Comparison of ENCODE assay signal across 1 cellular context in the genomic region with DNA sequence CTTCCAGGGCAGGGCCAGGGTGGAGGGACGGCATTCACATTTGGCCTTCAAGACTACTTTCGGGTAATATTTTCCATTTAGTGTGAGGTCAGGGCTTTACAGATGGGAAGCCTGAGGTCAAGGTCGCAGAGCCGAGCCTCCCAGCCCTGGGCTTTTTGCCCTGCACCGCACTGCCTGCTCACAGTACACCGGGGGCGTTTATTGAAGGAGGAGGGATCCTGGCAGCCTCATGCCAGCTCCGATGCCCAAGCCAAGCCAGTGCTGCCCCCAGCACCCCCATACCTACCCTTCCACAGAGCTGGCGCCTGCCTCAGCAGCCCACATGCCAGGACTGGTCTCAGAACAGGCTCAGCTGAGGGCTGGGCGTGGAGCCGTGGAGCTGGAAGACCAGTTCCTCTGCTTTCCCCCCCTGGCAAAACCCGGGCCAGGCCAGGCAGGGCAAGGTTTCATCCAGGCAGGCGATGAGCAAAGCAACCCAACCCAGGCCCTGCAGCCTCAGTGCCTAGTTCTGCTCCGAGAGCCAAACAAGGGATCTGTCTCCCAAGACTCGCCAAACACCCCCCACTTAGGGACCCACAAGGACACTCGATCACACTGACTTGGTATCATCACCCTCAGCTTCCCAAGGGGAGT.
A peak's percentile ranks its signal among the peaks of the same experiment; 100 is the strongest.
TF ChIP-seq lines count a peak whose summit lies in the region.

No MANE protein-coding gene starts in this region.

TF ChIP-seq in HepG2, 621 proteins besides CTCF, POLR2A, EP300 and RAD21 (continued from another document and continues in another):
- TF ChIP-seq, protein P1, sequence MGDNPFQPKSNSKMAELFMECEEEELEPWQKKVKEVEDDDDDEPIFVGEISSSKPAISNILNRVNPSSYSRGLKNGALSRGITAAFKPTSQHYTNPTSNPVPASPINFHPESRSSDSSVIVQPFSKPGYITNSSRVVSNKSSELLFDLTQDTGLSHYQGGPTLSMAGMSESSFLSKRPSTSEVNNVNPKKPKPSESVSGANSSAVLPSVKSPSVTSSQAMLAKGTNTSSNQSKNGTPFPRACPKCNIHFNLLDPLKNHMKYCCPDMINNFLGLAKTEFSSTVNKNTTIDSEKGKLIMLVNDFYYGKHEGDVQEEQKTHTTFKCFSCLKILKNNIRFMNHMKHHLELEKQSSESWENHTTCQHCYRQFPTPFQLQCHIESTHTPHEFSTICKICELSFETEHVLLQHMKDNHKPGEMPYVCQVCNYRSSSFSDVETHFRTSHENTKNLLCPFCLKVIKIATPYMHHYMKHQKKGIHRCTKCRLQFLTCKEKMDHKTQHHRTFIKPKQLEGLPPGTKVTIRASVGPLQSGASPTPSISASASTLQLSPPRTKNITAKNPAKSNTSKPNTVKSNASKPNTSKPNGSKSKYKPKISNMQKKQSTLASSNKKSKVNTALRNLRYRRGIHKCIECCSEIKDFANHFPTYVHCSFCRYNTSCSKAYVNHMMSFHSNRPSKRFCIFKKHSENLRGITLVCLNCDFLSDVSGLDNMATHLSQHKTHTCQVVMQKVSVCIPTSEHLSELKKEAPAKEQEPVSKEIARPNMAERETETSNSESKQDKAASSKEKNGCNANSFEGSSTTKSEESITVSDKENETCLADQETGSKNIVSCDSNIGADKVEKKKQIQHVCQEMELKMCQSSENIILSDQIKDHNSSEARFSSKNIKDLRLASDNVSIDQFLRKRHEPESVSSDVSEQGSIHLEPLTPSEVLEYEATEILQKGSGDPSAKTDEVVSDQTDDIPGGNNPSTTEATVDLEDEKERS (CRISPR knock-in tag; IDR thresholded peaks at IDR 0.05), result no peak
- no peak for TF ChIP-seq SKI (IDR thresholded peaks at IDR 0.05; ENCODE audit: partially characterized antibody)
- TF ChIP-seq MED8 (CRISPR knock-in tag; IDR thresholded peaks at IDR 0.05; ENCODE audit: insufficient replicate concordance), result no peak
- TF ChIP-seq MEIS1 (CRISPR knock-in tag; IDR thresholded peaks at IDR 0.05; ENCODE audit: borderline replicate concordance), result 0 out of 2 replicates have a peak, but pooled peaks have one; percentile 42
- TF ChIP-seq, protein P2, sequence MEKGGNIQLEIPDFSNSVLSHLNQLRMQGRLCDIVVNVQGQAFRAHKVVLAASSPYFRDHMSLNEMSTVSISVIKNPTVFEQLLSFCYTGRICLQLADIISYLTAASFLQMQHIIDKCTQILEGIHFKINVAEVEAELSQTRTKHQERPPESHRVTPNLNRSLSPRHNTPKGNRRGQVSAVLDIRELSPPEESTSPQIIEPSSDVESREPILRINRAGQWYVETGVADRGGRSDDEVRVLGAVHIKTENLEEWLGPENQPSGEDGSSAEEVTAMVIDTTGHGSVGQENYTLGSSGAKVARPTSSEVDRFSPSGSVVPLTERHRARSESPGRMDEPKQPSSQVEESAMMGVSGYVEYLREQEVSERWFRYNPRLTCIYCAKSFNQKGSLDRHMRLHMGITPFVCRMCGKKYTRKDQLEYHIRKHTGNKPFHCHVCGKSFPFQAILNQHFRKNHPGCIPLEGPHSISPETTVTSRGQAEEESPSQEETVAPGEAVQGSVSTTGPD (CRISPR knock-in tag; IDR thresholded peaks at IDR 0.05), result no peak
- no peak for TF ChIP-seq SCMH1 (CRISPR knock-in tag; IDR thresholded peaks at IDR 0.05; ENCODE audit: borderline replicate concordance)
- TF ChIP-seq, protein P3, sequence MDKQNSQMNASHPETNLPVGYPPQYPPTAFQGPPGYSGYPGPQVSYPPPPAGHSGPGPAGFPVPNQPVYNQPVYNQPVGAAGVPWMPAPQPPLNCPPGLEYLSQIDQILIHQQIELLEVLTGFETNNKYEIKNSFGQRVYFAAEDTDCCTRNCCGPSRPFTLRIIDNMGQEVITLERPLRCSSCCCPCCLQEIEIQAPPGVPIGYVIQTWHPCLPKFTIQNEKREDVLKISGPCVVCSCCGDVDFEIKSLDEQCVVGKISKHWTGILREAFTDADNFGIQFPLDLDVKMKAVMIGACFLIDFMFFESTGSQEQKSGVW (CRISPR knock-in tag; IDR thresholded peaks at IDR 0.05; ENCODE audit: borderline replicate concordance), result no peak
- TF ChIP-seq KDM5A (IDR thresholded peaks at IDR 0.05; ENCODE audit: borderline replicate concordance, low read length), result no peak
- no peak for TF ChIP-seq ATF7 (IDR thresholded peaks at IDR 0.05)
- peak; percentile 55; the same call in 1 of the 2 replicates for TF ChIP-seq ATF7 (CRISPR knock-in tag; IDR thresholded peaks at IDR 0.05)
- TF ChIP-seq, protein P4, sequence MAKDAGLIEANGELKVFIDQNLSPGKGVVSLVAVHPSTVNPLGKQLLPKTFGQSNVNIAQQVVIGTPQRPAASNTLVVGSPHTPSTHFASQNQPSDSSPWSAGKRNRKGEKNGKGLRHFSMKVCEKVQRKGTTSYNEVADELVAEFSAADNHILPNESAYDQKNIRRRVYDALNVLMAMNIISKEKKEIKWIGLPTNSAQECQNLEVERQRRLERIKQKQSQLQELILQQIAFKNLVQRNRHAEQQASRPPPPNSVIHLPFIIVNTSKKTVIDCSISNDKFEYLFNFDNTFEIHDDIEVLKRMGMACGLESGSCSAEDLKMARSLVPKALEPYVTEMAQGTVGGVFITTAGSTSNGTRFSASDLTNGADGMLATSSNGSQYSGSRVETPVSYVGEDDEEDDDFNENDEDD (CRISPR knock-in tag; IDR thresholded peaks at IDR 0.05; ENCODE audit: borderline replicate concordance), result no peak
- TF ChIP-seq, protein P5, sequence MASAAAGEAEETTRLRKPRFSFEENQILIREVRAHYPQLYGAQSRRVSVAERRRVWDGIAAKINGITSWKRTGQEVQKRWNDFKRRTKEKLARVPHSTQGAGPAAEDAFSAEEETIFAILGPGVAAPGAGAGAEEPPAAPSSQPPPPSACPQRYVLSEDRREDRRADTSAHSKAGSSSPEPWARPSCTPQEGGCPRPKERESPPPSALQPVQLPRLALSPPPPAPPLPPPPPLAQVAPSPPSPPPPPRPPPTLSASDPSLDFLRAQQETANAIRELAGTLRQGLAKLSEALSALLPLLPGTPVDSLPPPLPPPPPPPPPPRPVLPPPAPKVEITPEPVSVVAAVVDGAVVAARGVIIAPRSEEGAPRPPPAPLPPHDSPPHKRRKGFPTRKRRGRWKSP (CRISPR knock-in tag; IDR thresholded peaks at IDR 0.05), result no peak; the same call in 1 of the 2 replicates
- peak; percentile 69; the same call in 1 of the 2 replicates for TF ChIP-seq ESRRA (CRISPR knock-in tag; IDR thresholded peaks at IDR 0.05; ENCODE audit: low read depth)
- no peak for TF ChIP-seq ELF4 (CRISPR knock-in tag; IDR thresholded peaks at IDR 0.05; ENCODE audit: borderline replicate concordance)
- no peak for TF ChIP-seq MTF1 (CRISPR knock-in tag; IDR thresholded peaks at IDR 0.05)
- TF ChIP-seq ZNF484 (CRISPR knock-in tag; IDR thresholded peaks at IDR 0.05; ENCODE audit: borderline replicate concordance, low read depth), result no peak
- no peak for TF ChIP-seq JDP2 (CRISPR knock-in tag; IDR thresholded peaks at IDR 0.05; ENCODE audit: borderline replicate concordance)
- TF ChIP-seq ZNF556 (CRISPR knock-in tag; IDR thresholded peaks at IDR 0.05; ENCODE audit: borderline replicate concordance), result peak; percentile 62; the same call in 1 of the 2 replicates
- TF ChIP-seq ZBTB42 (CRISPR knock-in tag; IDR thresholded peaks at IDR 0.05), result no peak
- TF ChIP-seq, protein P6, sequence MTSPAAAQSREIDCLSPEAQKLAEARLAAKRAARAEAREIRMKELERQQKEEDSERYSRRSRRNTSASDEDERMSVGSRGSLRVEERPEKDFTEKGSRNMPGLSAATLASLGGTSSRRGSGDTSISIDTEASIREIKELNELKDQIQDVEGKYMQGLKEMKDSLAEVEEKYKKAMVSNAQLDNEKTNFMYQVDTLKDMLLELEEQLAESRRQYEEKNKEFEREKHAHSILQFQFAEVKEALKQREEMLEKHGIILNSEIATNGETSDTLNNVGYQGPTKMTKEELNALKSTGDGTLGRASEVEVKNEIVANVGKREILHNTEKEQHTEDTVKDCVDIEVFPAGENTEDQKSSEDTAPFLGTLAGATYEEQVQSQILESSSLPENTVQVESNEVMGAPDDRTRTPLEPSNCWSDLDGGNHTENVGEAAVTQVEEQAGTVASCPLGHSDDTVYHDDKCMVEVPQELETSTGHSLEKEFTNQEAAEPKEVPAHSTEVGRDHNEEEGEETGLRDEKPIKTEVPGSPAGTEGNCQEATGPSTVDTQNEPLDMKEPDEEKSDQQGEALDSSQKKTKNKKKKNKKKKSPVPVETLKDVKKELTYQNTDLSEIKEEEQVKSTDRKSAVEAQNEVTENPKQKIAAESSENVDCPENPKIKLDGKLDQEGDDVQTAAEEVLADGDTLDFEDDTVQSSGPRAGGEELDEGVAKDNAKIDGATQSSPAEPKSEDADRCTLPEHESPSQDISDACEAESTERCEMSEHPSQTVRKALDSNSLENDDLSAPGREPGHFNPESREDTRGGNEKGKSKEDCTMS (CRISPR knock-in tag; conservative IDR thresholded peaks at IDR 0.05), result no peak
- TF ChIP-seq, protein P7, sequence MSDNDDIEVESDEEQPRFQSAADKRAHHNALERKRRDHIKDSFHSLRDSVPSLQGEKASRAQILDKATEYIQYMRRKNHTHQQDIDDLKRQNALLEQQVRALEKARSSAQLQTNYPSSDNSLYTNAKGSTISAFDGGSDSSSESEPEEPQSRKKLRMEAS (IDR thresholded peaks at IDR 0.05), result peak; percentile 32; the same call in 1 of the 2 replicates
- no peak for TF ChIP-seq ZNF256 (CRISPR knock-in tag; conservative IDR thresholded peaks at IDR 0.05)
- TF ChIP-seq, protein P8, sequence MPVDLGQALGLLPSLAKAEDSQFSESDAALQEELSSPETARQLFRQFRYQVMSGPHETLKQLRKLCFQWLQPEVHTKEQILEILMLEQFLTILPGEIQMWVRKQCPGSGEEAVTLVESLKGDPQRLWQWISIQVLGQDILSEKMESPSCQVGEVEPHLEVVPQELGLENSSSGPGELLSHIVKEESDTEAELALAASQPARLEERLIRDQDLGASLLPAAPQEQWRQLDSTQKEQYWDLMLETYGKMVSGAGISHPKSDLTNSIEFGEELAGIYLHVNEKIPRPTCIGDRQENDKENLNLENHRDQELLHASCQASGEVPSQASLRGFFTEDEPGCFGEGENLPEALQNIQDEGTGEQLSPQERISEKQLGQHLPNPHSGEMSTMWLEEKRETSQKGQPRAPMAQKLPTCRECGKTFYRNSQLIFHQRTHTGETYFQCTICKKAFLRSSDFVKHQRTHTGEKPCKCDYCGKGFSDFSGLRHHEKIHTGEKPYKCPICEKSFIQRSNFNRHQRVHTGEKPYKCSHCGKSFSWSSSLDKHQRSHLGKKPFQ (CRISPR knock-in tag; IDR thresholded peaks at IDR 0.05; ENCODE audit: insufficient replicate concordance), result no peak
- TF ChIP-seq, protein P9, sequence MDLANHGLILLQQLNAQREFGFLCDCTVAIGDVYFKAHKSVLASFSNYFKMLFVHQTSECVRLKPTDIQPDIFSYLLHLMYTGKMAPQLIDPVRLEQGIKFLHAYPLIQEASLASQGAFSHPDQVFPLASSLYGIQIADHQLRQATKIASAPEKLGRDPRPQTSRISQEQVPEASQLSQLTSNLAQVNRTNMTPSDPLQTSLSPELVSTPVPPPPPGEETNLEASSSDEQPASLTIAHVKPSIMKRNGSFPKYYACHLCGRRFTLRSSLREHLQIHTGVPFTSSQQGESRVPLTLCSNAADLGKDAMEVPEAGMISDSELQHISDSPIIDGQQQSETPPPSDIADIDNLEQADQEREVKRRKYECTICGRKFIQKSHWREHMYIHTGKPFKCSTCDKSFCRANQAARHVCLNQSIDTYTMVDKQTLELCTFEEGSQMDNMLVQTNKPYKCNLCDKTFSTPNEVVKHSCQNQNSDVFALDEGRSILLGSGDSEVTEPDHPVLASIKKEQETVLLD (CRISPR knock-in tag; IDR thresholded peaks at IDR 0.05; ENCODE audit: low read depth), result no peak
- TF ChIP-seq ZNF24 (IDR thresholded peaks at IDR 0.05), result no peak
- TF ChIP-seq, protein P10, sequence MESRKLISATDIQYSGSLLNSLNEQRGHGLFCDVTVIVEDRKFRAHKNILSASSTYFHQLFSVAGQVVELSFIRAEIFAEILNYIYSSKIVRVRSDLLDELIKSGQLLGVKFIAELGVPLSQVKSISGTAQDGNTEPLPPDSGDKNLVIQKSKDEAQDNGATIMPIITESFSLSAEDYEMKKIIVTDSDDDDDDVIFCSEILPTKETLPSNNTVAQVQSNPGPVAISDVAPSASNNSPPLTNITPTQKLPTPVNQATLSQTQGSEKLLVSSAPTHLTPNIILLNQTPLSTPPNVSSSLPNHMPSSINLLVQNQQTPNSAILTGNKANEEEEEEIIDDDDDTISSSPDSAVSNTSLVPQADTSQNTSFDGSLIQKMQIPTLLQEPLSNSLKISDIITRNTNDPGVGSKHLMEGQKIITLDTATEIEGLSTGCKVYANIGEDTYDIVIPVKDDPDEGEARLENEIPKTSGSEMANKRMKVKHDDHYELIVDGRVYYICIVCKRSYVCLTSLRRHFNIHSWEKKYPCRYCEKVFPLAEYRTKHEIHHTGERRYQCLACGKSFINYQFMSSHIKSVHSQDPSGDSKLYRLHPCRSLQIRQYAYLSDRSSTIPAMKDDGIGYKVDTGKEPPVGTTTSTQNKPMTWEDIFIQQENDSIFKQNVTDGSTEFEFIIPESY (CRISPR knock-in tag; IDR thresholded peaks at IDR 0.05), result no peak
- no peak for TF ChIP-seq SATB2 (CRISPR knock-in tag; IDR thresholded peaks at IDR 0.05)
- TF ChIP-seq, protein P11, sequence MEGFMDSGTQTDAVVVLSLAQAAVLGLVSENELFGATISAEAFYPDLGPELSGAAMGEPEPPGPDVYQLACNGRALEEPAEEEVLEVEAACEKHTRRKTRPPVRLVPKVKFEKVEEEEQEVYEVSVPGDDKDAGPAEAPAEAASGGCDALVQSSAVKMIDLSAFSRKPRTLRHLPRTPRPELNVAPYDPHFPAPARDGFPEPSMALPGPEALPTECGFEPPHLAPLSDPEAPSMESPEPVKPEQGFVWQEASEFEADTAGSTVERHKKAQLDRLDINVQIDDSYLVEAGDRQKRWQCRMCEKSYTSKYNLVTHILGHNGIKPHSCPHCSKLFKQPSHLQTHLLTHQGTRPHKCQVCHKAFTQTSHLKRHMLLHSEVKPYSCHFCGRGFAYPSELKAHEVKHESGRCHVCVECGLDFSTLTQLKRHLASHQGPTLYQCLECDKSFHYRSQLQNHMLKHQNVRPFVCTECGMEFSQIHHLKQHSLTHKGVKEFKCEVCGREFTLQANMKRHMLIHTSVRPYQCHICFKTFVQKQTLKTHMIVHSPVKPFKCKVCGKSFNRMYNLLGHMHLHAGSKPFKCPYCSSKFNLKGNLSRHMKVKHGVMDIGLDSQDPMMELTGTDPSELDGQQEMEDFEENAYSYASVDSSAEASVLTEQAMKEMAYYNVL (CRISPR knock-in tag; IDR thresholded peaks at IDR 0.05; ENCODE audit: borderline replicate concordance), result no peak
- no peak for TF ChIP-seq TP53 (CRISPR knock-in tag; conservative IDR thresholded peaks at IDR 0.05)
- TF ChIP-seq NFKB2 (CRISPR knock-in tag; IDR thresholded peaks at IDR 0.05; ENCODE audit: borderline replicate concordance), result no peak
